In genomic region chr18:58241877-58242276, GRCh38 we compare ENCODE assay signal across 9 cellular contexts.
DNase-seq lines count a peak whose midpoint lies in the region; TF ChIP-seq lines count a peak whose summit lies in the region.
"Had no signal": no experiment of that assay in that cellular context is flagged by ENCODE, and none has a peak within 500 bp of the region (broad histone marks: within the 10 kb centered on the region; RNA-seq: fewer than 3 reads in every experiment).

No MANE protein-coding gene starts in this region.

- H3K9me3 ChIP-seq in mammary epithelial cell (replicated peaks; ENCODE audit: insufficient read depth, low read length) (no peaks in the 10 kb centered on the region), mucosa of stomach (ENCODE audit: control insufficient read depth, low read length) (no peaks in the 10 kb centered on the region), ascending aorta (no peaks in the 10 kb centered on the region)

- 67% methylated on average over 6 of the region's 6 CpGs for WGBS in mammary epithelial cell (ENCODE audit: low coverage, missing lambda C conversion rate)

- H3K36me3 ChIP-seq in mammary epithelial cell (ENCODE audit: insufficient read depth, low read length) (no peaks in the 10 kb centered on the region), mucosa of stomach (ENCODE audit: control insufficient read depth, insufficient read depth, low read length) (no peaks in the 10 kb centered on the region), ascending aorta (no peaks in the 10 kb centered on the region)

- H3K79me2 ChIP-seq in mammary epithelial cell (ENCODE audit: insufficient read depth, low read length), result peaks cover 96% of the 10 kb centered on the region

- in situ Hi-C loops in mammary epithelial cell (cut with MboI; ENCODE audit: low sequenced_read_pairs in 2 of 2), result no loop called here

- no peak overlapping the region for H3K9ac ChIP-seq in mammary epithelial cell (ENCODE audit: insufficient read depth, low read length)
- H3K9ac ChIP-seq in mucosa of stomach (ENCODE audit: low read length), result no peak overlapping the region

- no peaks in the 10 kb centered on the region for H4K20me1 ChIP-seq in mammary epithelial cell (ENCODE audit: insufficient read depth, low read length)

- no peak overlapping the region for H3K4me3 ChIP-seq in mammary epithelial cell (replicated peaks in 1 of 3; ENCODE audit: insufficient read depth in 1 of 3, low read depth in 2 of 3, low read length in 3 of 3)
- H3K4me3 ChIP-seq in mucosa of stomach (ENCODE audit: low read length), result peak overlapping the region; percentile 3
- H3K4me3 ChIP-seq in coronary artery, result no peak overlapping the region
- H3K4me3 ChIP-seq in ascending aorta, result no peak overlapping the region

- H3K4me1 ChIP-seq in mammary epithelial cell (ENCODE audit: insufficient read depth, low read length) (no peaks in the 10 kb centered on the region), mucosa of stomach (ENCODE audit: control insufficient read depth, insufficient read depth, low read length) (peaks cover 14% of the 10 kb centered on the region), ascending aorta (no peaks in the 10 kb centered on the region)

- intact Hi-C loops in mammary epithelial cell (cut with micrococcal nuclease) (no loop called here), ascending aorta (cut with DNase I) (no loop called here)

- dilution Hi-C loops in mammary epithelial cell (cut with HindIII; ENCODE audit: low sequenced_read_pairs), result no loop called here

- no peak for TF ChIP-seq CTCF in mammary epithelial cell (conservative IDR thresholded peaks at IDR 0.05 in 1 of 2, IDR thresholded peaks at IDR 0.05 in 1 of 2; ENCODE audit: extremely low read depth in 1 of 2, insufficient read depth in 1 of 2, low read depth in 1 of 2, low read length in 2 of 2)
- no peak for TF ChIP-seq CTCF in coronary artery (IDR thresholded peaks at IDR 0.05)
- TF ChIP-seq CTCF in ascending aorta (IDR thresholded peaks at IDR 0.05), result no peak

- no peak overlapping the region for H3K27ac ChIP-seq in mammary epithelial cell (ENCODE audit: insufficient read depth, low read depth, low read length)
- H3K27ac ChIP-seq in coronary artery, result no peak overlapping the region
- H3K27ac ChIP-seq in ascending aorta, result no peak overlapping the region

- H2AFZ ChIP-seq in mammary epithelial cell (ENCODE audit: low read depth, low read length), result no peak overlapping the region

- H3K27me3 ChIP-seq in mammary epithelial cell (ENCODE audit: insufficient read depth, low read length) (no peaks in the 10 kb centered on the region), mucosa of stomach (ENCODE audit: control insufficient read depth, insufficient read depth, low read length) (no peaks in the 10 kb centered on the region), ascending aorta (no peaks in the 10 kb centered on the region)

- DNase-seq in DMS79 (lab: John Stamatoyannopoulos, UW) (peak; percentile 36), NCI-H2029 treated with DMSO at 0.1 percent for 48 hours (lab: John Stamatoyannopoulos, UW) (peak; percentile 31), mammary epithelial cell (peak; percentile 61), coronary artery (ENCODE audit: low spot score) (no peak), superior temporal gyrus (ENCODE audit: extremely low spot score) (no peak), ascending aorta (ENCODE audit: low spot score in 2 of 2) (no peak)
- DNase-seq in effector CD8-positive, alpha-beta T cell (lab: John Stamatoyannopoulos, UW), result no peak
- DNase-seq: activated naive CD8-positive, alpha-beta T cell treated with anti-CD3 and anti-CD28 coated beads, Interleukin-2, amount 50 U/mL, for 24 hours had no signal

- H3K4me2 ChIP-seq in mammary epithelial cell (ENCODE audit: insufficient read depth, low read depth, low read length), result no peak overlapping the region

- CTCF ChIA-PET in mammary epithelial cell (lab: Charles Lee; ENCODE audit: low non-redundant PET), result no interaction called here

- BruUV-seq in mammary epithelial cell (replicated peaks; lab: Mats Ljungman, UMichigan), result no TSS peak

Comparison
In these comparisons a context has a peak if more than half of its experiments do, and no peak if none do; other contexts are left out.
1. DNase-seq: peak in DMS79 (single experiment), NCI-H2029 treated with DMSO at 0.1 percent for 48 hours (single experiment) and mammary epithelial cell (single experiment); none in coronary artery (single experiment), superior temporal gyrus (single experiment), ascending aorta (0 of 2) and effector CD8-positive, alpha-beta T cell (single experiment).